Comparison of ENCODE assay signal across 8 cellular contexts in the genomic region with DNA sequence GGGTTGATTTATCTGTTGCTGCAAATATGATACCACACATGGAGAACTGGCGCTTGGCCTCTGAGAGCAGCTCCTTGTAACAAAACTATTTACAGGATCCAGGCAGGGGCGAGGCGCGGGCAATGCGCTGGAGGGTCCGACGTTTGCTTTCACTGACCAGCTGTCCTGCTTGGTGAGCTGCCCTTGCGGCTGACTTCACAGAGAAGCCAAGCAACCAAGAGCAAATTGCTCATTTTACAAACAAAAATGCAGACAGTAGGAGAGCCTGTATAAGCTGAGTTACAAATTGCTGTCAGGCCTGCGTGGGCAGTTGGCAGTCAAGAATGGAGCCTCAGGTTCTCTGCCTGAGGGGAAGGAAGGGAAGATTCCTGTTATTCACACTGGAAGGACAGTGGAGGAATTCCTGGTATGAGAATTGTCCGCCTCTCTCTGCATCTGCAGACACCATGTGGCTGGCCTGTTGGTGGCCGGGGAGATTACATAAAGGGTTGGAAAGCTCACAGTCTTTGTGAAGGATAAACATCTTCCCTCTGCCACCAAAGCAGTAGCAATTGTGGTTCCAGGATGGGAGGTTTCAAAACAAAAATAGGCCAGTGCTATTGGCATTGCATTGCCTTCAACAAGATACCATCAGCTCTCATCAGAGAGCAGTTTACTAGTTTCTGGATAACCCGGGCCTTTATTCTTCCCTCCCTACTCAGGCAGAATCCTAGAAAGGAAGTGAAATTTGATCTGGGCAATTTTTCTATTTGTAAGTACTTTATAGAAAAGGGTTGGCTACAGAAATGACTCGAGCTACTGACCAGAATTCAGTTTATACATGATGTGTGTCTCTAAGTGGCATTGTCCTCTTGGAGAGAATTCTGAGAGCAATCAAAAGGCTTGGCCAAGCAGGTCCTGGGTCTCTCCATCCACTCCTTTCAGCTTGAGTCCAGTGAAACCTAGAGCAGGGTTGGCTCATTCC.
A peak's percentile ranks its signal among the peaks of the same experiment; 100 is the strongest.
DNase-seq lines count a peak whose midpoint lies in the region; ATAC-seq and TF ChIP-seq lines count a peak whose summit lies in the region.
"Had no signal": no experiment of that assay in that cellular context is flagged by ENCODE, and none has a peak within 500 bp of the region (broad histone marks: within the 10 kb centered on the region; RNA-seq: fewer than 3 reads in every experiment).

No MANE protein-coding gene starts in this region.

- ATAC-seq in HG02885 (IDR thresholded peaks at IDR 0.05; ENCODE audit: poor library complexity, unreplicated experiment) = no peak

- no peaks in the 10 kb centered on the region for H3K9me3 Mint-ChIP-seq in Calu3 (ENCODE audit: low read depth, unreplicated experiment)

- no TSS peak for BruUV-seq in Calu3 (replicated peaks; lab: Mats Ljungman, UMichigan)

- intact Hi-C loops in Calu3 (cut with micrococcal nuclease; ENCODE audit: unreplicated experiment) = no loop called here

- no peaks in the 10 kb centered on the region for H3K36me3 Mint-ChIP-seq in Calu3 (ENCODE audit: insufficient read depth, unreplicated experiment)

- no peak overlapping the region for H3K27ac Mint-ChIP-seq in Calu3 (ENCODE audit: unreplicated experiment)

- no peaks in the 10 kb centered on the region for H3K4me1 Mint-ChIP-seq in Calu3 (ENCODE audit: low read depth, unreplicated experiment)

- TF ChIP-seq CTCF in Calu3 (IDR thresholded peaks at IDR 0.05; ENCODE audit: unreplicated experiment) = no peak

- H3K4me3 Mint-ChIP-seq in Calu3 (ENCODE audit: low read depth, unreplicated experiment) = no peak overlapping the region

- DNase-seq in ELR (ENCODE audit: low read depth) = peak; percentile 81
- DNase-seq in NCI-H69 (lab: John Stamatoyannopoulos, UW) = peak; percentile 30
- DNase-seq in dedifferentiated amniotic fluid mesenchymal stem cell (ENCODE audit: extremely low spot score) = peak; percentile 61
- DNase-seq in non-pigmented ciliary epithelial cell (ENCODE audit: low read depth) = peak; percentile 75
- no peak for DNase-seq in Calu3
- no peak for DNase-seq in COLO668 (lab: John Stamatoyannopoulos, UW; ENCODE audit: unreplicated experiment)
- DNase-seq: Right ventricle myocardium superior had no signal

- H3K27me3 Mint-ChIP-seq in Calu3 (ENCODE audit: unreplicated experiment) = peaks cover 8% of the 10 kb centered on the region

- CTCF ChIA-PET in Calu3 (lab: Charles Lee) = no interaction called here

Comparison
In these comparisons a context has a peak if more than half of its experiments do, and no peak if none do; other contexts are left out.
1. DNase-seq: peak in ELR (single experiment), NCI-H69 (single experiment), dedifferentiated amniotic fluid mesenchymal stem cell (single experiment) and non-pigmented ciliary epithelial cell (single experiment); none in Calu3 (single experiment) and COLO668 (single experiment).